ENCODE assay signal across 22 cellular contexts in the genomic region with DNA sequence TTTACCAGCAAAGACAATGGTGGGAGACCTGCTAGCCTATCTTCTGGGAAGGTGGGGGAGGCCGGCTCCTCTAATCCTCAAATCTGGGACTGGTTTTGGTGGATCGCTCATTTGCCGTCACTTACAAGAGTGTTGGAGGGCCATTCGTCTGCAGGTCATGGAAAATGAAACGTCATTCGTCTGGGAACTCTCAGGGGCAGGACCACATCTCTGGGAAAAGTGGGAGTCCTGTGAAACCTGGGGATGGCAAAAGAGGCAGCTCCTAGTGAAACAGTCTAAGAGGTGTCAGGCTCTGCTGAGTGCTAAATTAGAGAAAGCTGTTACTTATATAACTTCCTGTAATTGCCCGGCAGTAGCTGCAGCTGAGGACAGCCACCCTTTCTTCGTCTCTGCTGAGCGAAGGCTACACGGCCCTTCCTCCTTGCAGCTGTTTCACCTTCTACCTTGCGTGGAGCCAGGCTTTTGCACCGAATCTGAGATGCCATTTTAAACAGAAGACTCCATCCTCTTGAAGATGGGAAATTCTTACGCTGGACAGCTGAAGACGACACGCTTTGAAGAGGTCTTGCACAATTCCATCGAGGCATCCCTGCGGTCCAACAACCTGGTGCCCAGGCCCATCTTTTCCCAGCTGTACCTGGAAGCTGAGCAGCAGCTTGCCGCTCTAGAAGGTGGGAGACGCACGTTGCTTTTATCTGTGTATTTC. TPM values are rescaled to one million over a fixed set of nuclear protein-coding genes. Genes with fewer than 3 reads are reported as not detected.
DNase-seq lines count a peak whose midpoint lies in the region; ATAC-seq and TF ChIP-seq lines count a peak whose summit lies in the region.
"Had no signal": no experiment of that assay in that cellular context is flagged by ENCODE, and none has a peak within 500 bp of the region (broad histone marks: within the 10 kb centered on the region; RNA-seq: fewer than 3 reads in every experiment).

No MANE protein-coding gene starts in this region.

- no peaks in the 10 kb centered on the region for H3F3A ChIP-seq in Loucy (ENCODE audit: low read depth)
- H3F3A ChIP-seq in smooth muscle cell (ENCODE audit: low read depth), result peaks cover 3% of the 10 kb centered on the region

- TF ChIP-seq CTCF in Loucy (conservative IDR thresholded peaks at IDR 0.05; ENCODE audit: low read length) (no peak), endodermal cell (conservative IDR thresholded peaks at IDR 0.05) (no peak), smooth muscle cell (IDR thresholded peaks at IDR 0.05; ENCODE audit: borderline replicate concordance, insufficient read depth, poor library complexity, severe bottlenecking) (no peak)

- H3K27me3 ChIP-seq in HUES6 (ENCODE audit: control insufficient read depth, insufficient read depth, low read length) (no peaks in the 10 kb centered on the region), Loucy (ENCODE audit: insufficient read depth, low read length, poor library complexity, severe bottlenecking) (no peaks in the 10 kb centered on the region), endodermal cell (ENCODE audit: control insufficient read depth, insufficient read depth, low read length, poor library complexity, severe bottlenecking) (no peaks in the 10 kb centered on the region), smooth muscle cell (ENCODE audit: low read depth) (no peaks in the 10 kb centered on the region)

- peak overlapping the region; percentile 23; the same call in 1 of the 2 replicates for H2AFZ ChIP-seq in Loucy (ENCODE audit: low read length)
- peak overlapping the region; percentile 54 for H2AFZ ChIP-seq in smooth muscle cell (ENCODE audit: low read depth)

- no peaks in the 10 kb centered on the region for H4K20me1 ChIP-seq in Loucy (ENCODE audit: insufficient read depth, low read length, poor library complexity, severe bottlenecking)
- H4K20me1 ChIP-seq in smooth muscle cell (ENCODE audit: low read depth), result no peaks in the 10 kb centered on the region

- H3K36me3 ChIP-seq in HUES6 (ENCODE audit: control insufficient read depth, insufficient read depth, low read length) (no peaks in the 10 kb centered on the region), Loucy (ENCODE audit: insufficient read depth, low read length) (no peaks in the 10 kb centered on the region), endodermal cell (ENCODE audit: control insufficient read depth, insufficient read depth, low read length) (peaks cover 34% of the 10 kb centered on the region), smooth muscle cell (ENCODE audit: low read depth) (no peaks in the 10 kb centered on the region)

- H3K36me3 Mint-ChIP-seq in endodermal cell (ENCODE audit: low read depth), result peaks cover 13% of the 10 kb centered on the region
- H3K36me3 Mint-ChIP-seq: activated CD4-positive, alpha-beta memory T cell treated with anti-CD3 and anti-CD28 coated beads for 36 hours; activated naive CD4-positive, alpha-beta T cell treated with anti-CD3 and anti-CD28 coated beads, Interleukin-2, amount 50 U/mL, for 72 hours; CD4-positive, CD25-positive, alpha-beta regulatory T cell; IgD-negative memory B cell; memory B cell had no signal

- H3K27ac ChIP-seq in HUES6 (ENCODE audit: low read depth, low read length), result no peak overlapping the region
- H3K27ac ChIP-seq in endodermal cell (ENCODE audit: low read depth, low read length), result peak overlapping the region; percentile 1
- no peak overlapping the region for H3K27ac ChIP-seq in smooth muscle cell (ENCODE audit: low read depth)

- no peaks in the 10 kb centered on the region for H3K9me3 ChIP-seq in HUES6 (ENCODE audit: control insufficient read depth, insufficient read depth, low read depth, low read length)
- no peaks in the 10 kb centered on the region for H3K9me3 ChIP-seq in Loucy (ENCODE audit: insufficient read depth, low read depth, low read length)
- H3K9me3 ChIP-seq in endodermal cell (ENCODE audit: control insufficient read depth, low read length), result no peaks in the 10 kb centered on the region
- no peaks in the 10 kb centered on the region for H3K9me3 ChIP-seq in smooth muscle cell (replicated peaks; ENCODE audit: low read depth)

- H3K9me3 Mint-ChIP-seq in endodermal cell, result no peaks in the 10 kb centered on the region
- H3K9me3 Mint-ChIP-seq: activated B cell treated with CpG ODN at 0.5 μM for 24 hours; activated CD4-positive, alpha-beta memory T cell treated with anti-CD3 and anti-CD28 coated beads for 36 hours; activated naive CD4-positive, alpha-beta T cell treated with anti-CD3 and anti-CD28 coated beads, Interleukin-2, amount 50 U/mL, for 72 hours; activated T-helper 2 cell treated with anti-CD3 and anti-CD28 coated beads, Interferon-gamma antibody, Interleukin-2, Interleukin-4, amounts not matched to agents 10 μg/mL and 5 μg/mL and 100 μg/mL, durations not matched to agents 14 hours and 24 hours and 36 hours; CD4-positive, CD25-positive, alpha-beta regulatory T cell; IgD-negative memory B cell; memory B cell; T-helper 2 cell treated with Interferon-gamma antibody and Interleukin-4, amounts not matched to agents 5 μg/mL and 100 μg/mL, for 36 hours had no signal

- H3K27ac Mint-ChIP-seq in endodermal cell, result peak overlapping the region; percentile 87
- H3K27ac Mint-ChIP-seq: activated B cell treated with CpG ODN at 0.5 μM for 24 hours; activated CD4-positive, alpha-beta memory T cell treated with anti-CD3 and anti-CD28 coated beads for 36 hours; activated naive CD4-positive, alpha-beta T cell treated with anti-CD3 and anti-CD28 coated beads, Interleukin-2, amount 50 U/mL, for 72 hours; activated T-helper 2 cell treated with anti-CD3 and anti-CD28 coated beads, Interferon-gamma antibody, Interleukin-2, Interleukin-4, amounts not matched to agents 10 μg/mL and 5 μg/mL and 100 μg/mL, durations not matched to agents 14 hours and 24 hours and 36 hours; CD4-positive, CD25-positive, alpha-beta regulatory T cell; IgD-negative memory B cell; memory B cell; T-helper 2 cell treated with Interferon-gamma antibody and Interleukin-4, amounts not matched to agents 5 μg/mL and 100 μg/mL, for 36 hours had no signal

- H3K4me3 ChIP-seq in HUES6 (ENCODE audit: low read depth, low read length), result peak overlapping the region; percentile 45; the same call in 1 of the 2 replicates
- peak overlapping the region; percentile 66 for H3K4me3 ChIP-seq in Loucy (ENCODE audit: low read length, poor library complexity, severe bottlenecking)
- H3K4me3 ChIP-seq in endodermal cell (ENCODE audit: low read length), result peak overlapping the region; percentile 87
- H3K4me3 ChIP-seq in smooth muscle cell, result peak overlapping the region; percentile 5
- H3K4me3 ChIP-seq: GM12878 had no signal

- H3K9ac ChIP-seq in HUES6 (ENCODE audit: low read length) (no peak overlapping the region), Loucy (ENCODE audit: low read depth, low read length, poor library complexity, severe bottlenecking) (peak overlapping the region; percentile 36), endodermal cell (ENCODE audit: extremely low read depth, low read length, poor library complexity, severe bottlenecking) (peak overlapping the region; percentile 53), smooth muscle cell (ENCODE audit: low read depth) (no peak overlapping the region)

- DNase-seq in endodermal cell (peak; percentile 39), smooth muscle cell (lab: John Stamatoyannopoulos, UW; ENCODE audit: unreplicated experiment) (no peak), NCI-H146 (lab: John Stamatoyannopoulos, UW) (no peak)
- DNase-seq in effector CD4-positive, alpha-beta T cell, result no peak
- DNase-seq: activated B cell treated with CpG ODN at 0.5 μM for 24 hours; activated CD4-positive, alpha-beta memory T cell treated with anti-CD3 and anti-CD28 coated beads for 36 hours; CD4-positive, CD25-positive, alpha-beta regulatory T cell; kidney; NCI-H2171; NCI-H524 treated with DMSO at 0.1 percent for 48 hours; stimulated activated CD4-positive, alpha-beta T cell treated with anti-CD3 and anti-CD28 coated beads, Interleukin-12 subunit alpha, Interleukin-12 subunit beta, amount 100 ng/mL, for 4 hours; stimulated activated CD4-positive, alpha-beta T cell treated with anti-CD3 and anti-CD28 coated beads, Interleukin-4, amount 100 ng/mL, for 24 hours; stimulated activated naive CD4-positive, alpha-beta T cell treated with Interleukin-2 at 50 U/mL for 16 hours had no signal

- H3K79me2 ChIP-seq in Loucy (ENCODE audit: insufficient read depth, low read length) (no peaks in the 10 kb centered on the region), smooth muscle cell (ENCODE audit: low read depth) (no peaks in the 10 kb centered on the region)

- H3K4me1 ChIP-seq in HUES6 (ENCODE audit: control insufficient read depth, insufficient read depth, low read length), result peaks cover 43% of the 10 kb centered on the region
- H3K4me1 ChIP-seq in Loucy (ENCODE audit: insufficient read depth, low read length, poor library complexity, severe bottlenecking), result peaks cover 57% of the 10 kb centered on the region
- H3K4me1 ChIP-seq in endodermal cell (ENCODE audit: control insufficient read depth, insufficient read depth, low read length), result peaks cover 47% of the 10 kb centered on the region
- H3K4me1 ChIP-seq in smooth muscle cell (ENCODE audit: low read depth), result peaks cover 53% of the 10 kb centered on the region

- H3K4me2 ChIP-seq in Loucy (ENCODE audit: low read depth, low read length, poor library complexity, severe bottlenecking) (peak overlapping the region; percentile 74), smooth muscle cell (peak overlapping the region; percentile 56)

- peak overlapping the region; percentile 61 for H3K4me3 Mint-ChIP-seq in endodermal cell
- H3K4me3 Mint-ChIP-seq: activated B cell treated with CpG ODN at 0.5 μM for 24 hours; activated CD4-positive, alpha-beta memory T cell treated with anti-CD3 and anti-CD28 coated beads for 36 hours; CD4-positive, CD25-positive, alpha-beta regulatory T cell; IgD-negative memory B cell; memory B cell; T-helper 2 cell treated with Interferon-gamma antibody and Interleukin-4, amounts not matched to agents 5 μg/mL and 100 μg/mL, for 36 hours had no signal

- peaks cover 61% of the 10 kb centered on the region for H3K4me1 Mint-ChIP-seq in endodermal cell
- H3K4me1 Mint-ChIP-seq: activated B cell treated with CpG ODN at 0.5 μM for 24 hours had no signal

- no peak for ATAC-seq in GM21737 (IDR thresholded peaks at IDR 0.05; ENCODE audit: unreplicated experiment)
- ATAC-seq: activated naive CD4-positive, alpha-beta T cell treated with anti-CD3 and anti-CD28 coated beads, Interleukin-2, amount 50 U/mL, for 72 hours; GM12878 had no signal

- H3K9me2 ChIP-seq in Loucy (replicated peaks; ENCODE audit: low read depth, low read length), result no peaks in the 10 kb centered on the region

- WGBS in endodermal cell (ENCODE audit: insufficient coverage in 1 of 2, insufficient read length in 1 of 2), 2 experiments, result 85 to 87% methylated on average over 18 to 20 of the region's 20 CpGs
- WGBS in smooth muscle cell (ENCODE audit: low lambda C conversion rate), result 68% methylated on average over 20 of the region's 20 CpGs

- no peaks in the 10 kb centered on the region for H3K27me3 Mint-ChIP-seq in endodermal cell (ENCODE audit: insufficient read depth)

RNA-seq across cellular contexts. Expression of gene GREB1, which starts 22.4 kb away (rescaled TPM):
- 100 to 1,000 TPM in 1 of 2 donors, 10 to 100 TPM in 1; 86.4 to 106 TPM for total RNA-seq in endodermal cell
- polyA plus RNA-seq in endodermal cell (2013, experiment 1 of 2), result 37.0 TPM
- polyA plus RNA-seq in endodermal cell (2013, experiment 2 of 2), result 37.3 TPM
- 1.7 and 3.9 TPM in 2 replicates for total RNA-seq in smooth muscle cell
- polyA plus RNA-seq in smooth muscle cell, result 4.3 and 7.3 TPM in 2 replicates
- polyA plus RNA-seq: IgD-negative memory B cell had no signal

Comparison
In these comparisons a context has a peak if more than half of its experiments do, and no peak if none do; other contexts are left out.
1. H3K4me3 ChIP-seq: peak in every context shown above with its lines; median percentile 87 in endodermal cell; 66 in Loucy; 45 in HUES6; 5 in smooth muscle cell.
2. H3K9ac ChIP-seq: peak in Loucy (single experiment) and endodermal cell (single experiment); none in HUES6 (single experiment) and smooth muscle cell (single experiment).
3. RNA of gene GREB1, which starts 22.4 kb away (total RNA-seq): 86.4 to 106 TPM in endodermal cell; 1.7 to 3.9 TPM in smooth muscle cell; every median in the first group is over 10 times any median in the second.